12 cellular contexts compared by ENCODE assay signal in the genomic region with DNA sequence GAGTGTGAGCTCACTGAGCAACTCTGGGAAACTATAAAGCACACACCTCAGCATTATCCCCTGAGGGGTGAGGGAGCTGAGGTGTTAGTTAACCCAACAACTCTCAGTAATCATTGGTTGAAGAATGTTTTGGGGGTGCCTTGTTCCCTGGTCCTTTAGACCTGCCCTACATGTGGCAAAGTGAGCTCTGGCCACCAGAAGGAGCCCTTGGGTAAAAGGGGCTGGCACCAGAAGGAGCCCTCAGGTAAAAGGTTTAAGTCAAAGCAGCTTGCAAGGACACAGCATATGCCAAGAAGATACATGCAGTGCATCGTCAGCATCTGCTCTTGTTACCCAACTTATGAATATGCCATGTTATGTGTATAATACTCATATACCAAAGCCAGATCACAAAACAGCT.
DNase-seq lines count a peak whose midpoint lies in the region; ATAC-seq, FAIRE-seq and TF ChIP-seq lines count a peak whose summit lies in the region.
"Had no signal": no experiment of that assay in that cellular context is flagged by ENCODE, and none has a peak within 500 bp of the region (broad histone marks: within the 10 kb centered on the region; RNA-seq: fewer than 3 reads in every experiment).

No MANE protein-coding gene starts in this region.

- no peak for FAIRE-seq in GM12878 (lab: Jason Lieb, UNC)

- WGBS in GM12878 (ENCODE audit: insufficient coverage, insufficient replicate concordance, low lambda C conversion rate, missing lambda C conversion rate), result 62% methylated on average over 1 of the region's 1 CpG

- H3K4me3 Mint-ChIP-seq in neural crest cell, result no peak overlapping the region

- TF ChIP-seq EP300 in GM12878 (IDR thresholded peaks at IDR 0.05; ENCODE audit: borderline replicate concordance in 1 of 2, control insufficient read depth in 1 of 2, low read depth in 2 of 2, low read length in 2 of 2), result no peak

- H3K4me2 ChIP-seq in Karpas-422 (ENCODE audit: low read depth, low read length, poor library complexity, severe bottlenecking) (no peak overlapping the region), GM12878 (ENCODE audit: control insufficient read depth, insufficient read depth) (no peak overlapping the region)

- no peaks in the 10 kb centered on the region for H3K79me2 ChIP-seq in Karpas-422 (ENCODE audit: low read length)
- no peaks in the 10 kb centered on the region for H3K79me2 ChIP-seq in GM12878 (ENCODE audit: control insufficient read depth, insufficient read depth, low read length)

- CTCF ChIA-PET in GM12878 (lab: Yijun Ruan, JAX), result interaction anchor here (0.9 to 2.1 kb wide), 4 partner anchors 9 to 984 kb away, joined by 3 to 8 read pairs (median 4); no protein-coding TSS in a partner anchor

- H3K4me3 ChIP-seq in Karpas-422 (ENCODE audit: low read length) (no peak overlapping the region), GM12878 (no peak overlapping the region)

- no peak overlapping the region for H2AFZ ChIP-seq in Karpas-422 (ENCODE audit: low read length)
- no peak overlapping the region for H2AFZ ChIP-seq in GM12878 (ENCODE audit: control insufficient read depth, low read depth, low read length)

- H3K27me3 ChIP-seq in Karpas-422 (ENCODE audit: low read length), result no peaks in the 10 kb centered on the region
- no peaks in the 10 kb centered on the region for H3K27me3 ChIP-seq in GM12878 (replicated peaks in 1 of 2; ENCODE audit: control insufficient read depth in 2 of 2, insufficient read depth in 2 of 2, low read length in 1 of 2)

- DNase-seq in DMS 273 (lab: John Stamatoyannopoulos, UW; ENCODE audit: unreplicated experiment) (peak; percentile 55), Karpas-422 (peak; percentile 63), GM12878 (ENCODE audit: low read depth, low spot score) (no peak), neural crest cell (ENCODE audit: low read depth, low spot score) (no peak), islet precursor cell (no peak), amygdala (lab: John Stamatoyannopoulos, UW) (no peak)
- DNase-seq in stimulated activated CD4-positive, alpha-beta T cell treated with anti-CD3 and anti-CD28 coated beads, Interleukin-4, amount 100 ng/mL, for 1 hour, result no peak
- DNase-seq: midbrain; NCI-H1436 treated with DMSO at 0.1 percent for 48 hours; stimulated activated CD8-positive, alpha-beta memory T cell treated with anti-CD3 and anti-CD28 coated beads, Interleukin-4, amount 100 ng/mL, for 48 hours had no signal

- RAD21 ChIA-PET in GM12878 (lab: Charles Lee; ENCODE audit: unreplicated experiment), result no interaction called here

- in situ Hi-C loops in GM12878 (cut with MboI), result no loop called here

- H3K27ac ChIP-seq in Karpas-422 (ENCODE audit: low read length) (no peak overlapping the region), GM12878 (ENCODE audit: control insufficient read depth, insufficient read depth) (no peak overlapping the region)
- H3K27ac ChIP-seq: HL-60 had no signal

- no peak for TF ChIP-seq POLR2A in GM12878 (IDR thresholded peaks at IDR 0.05; ENCODE audit: low read depth, low read length)

- POLR2A ChIA-PET in GM12878 (lab: Charles Lee), result no interaction called here

- H3K4me1 Mint-ChIP-seq in neural crest cell, result peaks cover 14% of the 10 kb centered on the region

- H3K36me3 Mint-ChIP-seq in neural crest cell (ENCODE audit: low read depth), result peaks cover 3% of the 10 kb centered on the region

- H3K9me3 Mint-ChIP-seq in neural crest cell, result peaks cover 4% of the 10 kb centered on the region

- peak; percentile 44; the same call in 1 of the 3 replicates for ATAC-seq in GM12878
- no peak for ATAC-seq in HG02623 (IDR thresholded peaks at IDR 0.05; ENCODE audit: unreplicated experiment)

- no peaks in the 10 kb centered on the region for H3K9me2 ChIP-seq in Karpas-422 (replicated peaks; ENCODE audit: insufficient read depth, low read length)

- intact Hi-C loops in GM12878 (cut with micrococcal nuclease; ENCODE audit: unreplicated experiment), result no loop called here

- peak; percentile 32; the same call in 1 of the 2 replicates for TF ChIP-seq RAD21 in GM12878 (IDR thresholded peaks at IDR 0.05; ENCODE audit: insufficient read depth, low read depth, low read length)

- H3K27me3 Mint-ChIP-seq in neural crest cell (ENCODE audit: low read depth), result no peaks in the 10 kb centered on the region

- TF ChIP-seq CTCF in GM12878 (IDR thresholded peaks at IDR 0.05 in 2 of 3, conservative IDR thresholded peaks at IDR 0.05 in 1 of 3; ENCODE audit: control insufficient read depth in 2 of 3, extremely low read depth in 1 of 3, insufficient read depth in 1 of 3, low read depth in 3 of 3, low read length in 3 of 3) (peak; percentile 22 to 44 (median 27); a peak in 2 of 6 replicates), neural crest cell (conservative IDR thresholded peaks at IDR 0.05) (peak; percentile 50)

- SMC1A ChIA-PET in GM12878 (lab: Charles Lee; ENCODE audit: uncharacterized antibody, unreplicated experiment), result interaction anchor here (1.1 kb wide), 1 partner anchor 12 kb away, joined by 4 read pairs; no protein-coding TSS in a partner anchor

- no peaks in the 10 kb centered on the region for H3K4me1 ChIP-seq in Karpas-422 (ENCODE audit: low read length)
- no peaks in the 10 kb centered on the region for H3K4me1 ChIP-seq in GM12878 (ENCODE audit: control insufficient read depth, insufficient read depth, low read length)

- H3K36me3 ChIP-seq in Karpas-422 (ENCODE audit: insufficient read depth, low read length), result no peaks in the 10 kb centered on the region
- no peaks in the 10 kb centered on the region for H3K36me3 ChIP-seq in GM12878 (ENCODE audit: control insufficient read depth in 2 of 2, insufficient read depth in 2 of 2, low read length in 1 of 2)

- H3K9ac ChIP-seq in Karpas-422 (ENCODE audit: low read length), result no peak overlapping the region
- H3K9ac ChIP-seq in GM12878 (ENCODE audit: control insufficient read depth, insufficient read depth, low read length), result no peak overlapping the region

- no TSS peak for BruUV-seq in GM12878 (replicated peaks; lab: Mats Ljungman, UMichigan)

- H3K27ac Mint-ChIP-seq in neural crest cell (ENCODE audit: unreplicated experiment), result no peak overlapping the region

- no peaks in the 10 kb centered on the region for H4K20me1 ChIP-seq in Karpas-422 (ENCODE audit: insufficient read depth, low read depth, low read length)
- H4K20me1 ChIP-seq in GM12878 (ENCODE audit: control insufficient read depth, insufficient read depth), result no peaks in the 10 kb centered on the region

- H3K9me3 ChIP-seq in Karpas-422 (ENCODE audit: low read length) (no peaks in the 10 kb centered on the region), GM12878 (replicated peaks; ENCODE audit: control insufficient read depth, insufficient read depth, low read length) (no peaks in the 10 kb centered on the region)

TF ChIP-seq in GM12878, 131 proteins besides CTCF, POLR2A, EP300 and RAD21:
- TF ChIP-seq, protein P1, sequence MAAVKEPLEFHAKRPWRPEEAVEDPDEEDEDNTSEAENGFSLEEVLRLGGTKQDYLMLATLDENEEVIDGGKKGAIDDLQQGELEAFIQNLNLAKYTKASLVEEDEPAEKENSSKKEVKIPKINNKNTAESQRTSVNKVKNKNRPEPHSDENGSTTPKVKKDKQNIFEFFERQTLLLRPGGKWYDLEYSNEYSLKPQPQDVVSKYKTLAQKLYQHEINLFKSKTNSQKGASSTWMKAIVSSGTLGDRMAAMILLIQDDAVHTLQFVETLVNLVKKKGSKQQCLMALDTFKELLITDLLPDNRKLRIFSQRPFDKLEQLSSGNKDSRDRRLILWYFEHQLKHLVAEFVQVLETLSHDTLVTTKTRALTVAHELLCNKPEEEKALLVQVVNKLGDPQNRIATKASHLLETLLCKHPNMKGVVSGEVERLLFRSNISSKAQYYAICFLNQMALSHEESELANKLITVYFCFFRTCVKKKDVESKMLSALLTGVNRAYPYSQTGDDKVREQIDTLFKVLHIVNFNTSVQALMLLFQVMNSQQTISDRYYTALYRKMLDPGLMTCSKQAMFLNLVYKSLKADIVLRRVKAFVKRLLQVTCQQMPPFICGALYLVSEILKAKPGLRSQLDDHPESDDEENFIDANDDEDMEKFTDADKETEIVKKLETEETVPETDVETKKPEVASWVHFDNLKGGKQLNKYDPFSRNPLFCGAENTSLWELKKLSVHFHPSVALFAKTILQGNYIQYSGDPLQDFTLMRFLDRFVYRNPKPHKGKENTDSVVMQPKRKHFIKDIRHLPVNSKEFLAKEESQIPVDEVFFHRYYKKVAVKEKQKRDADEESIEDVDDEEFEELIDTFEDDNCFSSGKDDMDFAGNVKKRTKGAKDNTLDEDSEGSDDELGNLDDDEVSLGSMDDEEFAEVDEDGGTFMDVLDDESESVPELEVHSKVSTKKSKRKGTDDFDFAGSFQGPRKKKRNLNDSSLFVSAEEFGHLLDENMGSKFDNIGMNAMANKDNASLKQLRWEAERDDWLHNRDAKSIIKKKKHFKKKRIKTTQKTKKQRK (IDR thresholded peaks at IDR 0.05; ENCODE audit: low read depth, low read length), result no peak
- TF ChIP-seq SMC3 (IDR thresholded peaks at IDR 0.05; ENCODE audit: borderline replicate concordance, low read length) (peak; percentile 20; the same call in 1 of the 2 replicates), PKNOX1 (IDR thresholded peaks at IDR 0.05) (no peak)

Comparison
In these comparisons a context has a peak if more than half of its experiments do, and no peak if none do; other contexts are left out.
1. DNase-seq: peak in DMS 273 (single experiment) and Karpas-422 (single experiment); none in GM12878 (single experiment), neural crest cell (single experiment), stimulated activated CD4-positive, alpha-beta T cell treated with anti-CD3 and anti-CD28 coated beads, Interleukin-4, amount 100 ng/mL, for 1 hour (single experiment), islet precursor cell (single experiment) and amygdala (0 of 56).